In the genomic region with DNA sequence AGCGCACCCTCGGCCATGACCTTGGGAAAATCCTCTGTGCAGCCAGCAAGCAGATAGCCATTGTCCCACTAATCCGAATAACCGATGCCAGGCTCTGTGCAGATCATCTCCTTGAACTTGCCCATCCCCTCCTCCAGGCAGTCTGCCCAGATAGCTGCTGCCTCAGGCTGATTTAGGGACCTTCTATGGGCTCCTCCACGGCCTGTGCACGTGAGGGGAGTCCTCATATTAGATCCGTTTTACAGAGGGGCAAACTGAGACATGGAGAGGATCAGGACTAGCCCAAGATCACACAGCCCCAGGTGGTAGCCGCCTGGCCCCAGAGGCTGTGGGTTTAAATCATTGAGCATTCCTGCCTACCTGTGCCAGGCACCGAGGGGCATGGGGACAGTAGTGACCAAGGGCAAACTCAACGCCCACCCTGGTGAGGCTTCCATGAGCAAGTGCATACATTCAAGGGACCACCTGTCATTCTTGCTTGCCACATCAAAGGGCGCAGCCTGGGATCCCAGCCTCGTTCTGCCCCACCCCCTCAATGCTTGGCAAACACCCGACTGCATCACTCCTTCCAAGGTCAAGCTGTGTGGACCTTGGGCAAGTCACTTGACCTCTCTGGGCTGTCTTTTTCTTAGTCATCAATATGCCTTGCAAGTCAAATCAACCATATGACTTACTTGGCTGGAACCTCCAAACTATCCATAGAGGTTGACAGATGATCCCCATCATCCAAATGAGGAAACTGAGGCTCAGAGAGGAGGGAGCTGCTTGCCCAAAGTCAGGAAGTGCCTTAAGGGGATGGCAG, we compare ENCODE assay signal across 13 cellular contexts.
DNase-seq lines count a peak whose midpoint lies in the region; ATAC-seq and TF ChIP-seq lines count a peak whose summit lies in the region.
"Had no signal": no experiment of that assay in that cellular context is flagged by ENCODE, and none has a peak within 500 bp of the region (broad histone marks: within the 10 kb centered on the region; RNA-seq: fewer than 3 reads in every experiment).

No MANE protein-coding gene starts in this region.

- ATAC-seq in heart left ventricle (peak in 2 of 4 donors; percentile 1 to 7), Right ventricle myocardium superior (ENCODE audit: poor library complexity) (no peak), lower lobe of right lung (no peak), upper lobe of left lung (ENCODE audit: low FRiP score in 2 of 2) (no peak), HG03571 (IDR thresholded peaks at IDR 0.05; ENCODE audit: unreplicated experiment) (no peak), HG02588 (IDR thresholded peaks at IDR 0.05; ENCODE audit: unreplicated experiment) (no peak)

- peaks cover 12 to 52% (median 35%) of the 10 kb centered on the region in 12 donors for H3K4me1 ChIP-seq in heart left ventricle
- peaks cover 13% of the 10 kb centered on the region for H3K4me1 ChIP-seq in lower lobe of right lung
- H3K4me1 ChIP-seq in upper lobe of left lung: peaks cover 16 to 30% (median 24%) of the 10 kb centered on the region in 4 donors
- H3K4me1 ChIP-seq in tibial artery: peaks cover 0 to 60% (median 36%) of the 10 kb centered on the region in 4 donors

- TF ChIP-seq EP300 in upper lobe of left lung (IDR thresholded peaks at IDR 0.05): no peak

- intact Hi-C loops in heart left ventricle (cut with DNase I) (loop anchor here in 3 of 10 donors (2.0 to 10.0 kb wide), 5 partner anchors 43 to 131 kb away; a partner anchor contains a TSS), Right ventricle myocardium superior (cut with DNase I) (no loop called here), lower lobe of right lung (cut with DNase I) (no loop called here), tibial artery (cut with DNase I; ENCODE audit: low total_unique reads) (no loop called here)

- DNase-seq in heart left ventricle (no peak), Right ventricle myocardium superior (no peak), choroid plexus epithelial cell (ENCODE audit: low read depth) (peak; percentile 43), lower lobe of right lung (no peak), upper lobe of left lung (no peak), tibial artery (no peak)
- DNase-seq: ACHN; activated B cell treated with CpG ODN at 0.5 μM for 24 hours; activated T-cell treated with anti-CD3 and anti-CD28 coated beads, Interleukin-2, amount 50 U/mL, for 24 hours; NCI-H510A treated with DMSO at 0.1 percent for 48 hours; SHP77 treated with DMSO at 0.1 percent for 48 hours had no signal

- H3K27ac ChIP-seq in heart left ventricle: peak overlapping the region; percentile 64 to 93 (median 87)
- peak overlapping the region; percentile 46 for H3K27ac ChIP-seq in lower lobe of right lung
- H3K27ac ChIP-seq in upper lobe of left lung: peak overlapping the region; percentile 32 to 78 (median 66)
- H3K27ac ChIP-seq in tibial artery: peak overlapping the region in 1 of 2 donors; percentile 17

- no peak for TF ChIP-seq POLR2A in heart left ventricle (IDR thresholded peaks at IDR 0.05)
- TF ChIP-seq POLR2A in upper lobe of left lung (IDR thresholded peaks at IDR 0.05): no peak

- TF ChIP-seq CTCF in heart left ventricle (IDR thresholded peaks at IDR 0.05) (no peak), choroid plexus epithelial cell (conservative IDR thresholded peaks at IDR 0.05; ENCODE audit: low read depth, low read length) (no peak), lower lobe of right lung (IDR thresholded peaks at IDR 0.05) (no peak), upper lobe of left lung (IDR thresholded peaks at IDR 0.05) (no peak), tibial artery (IDR thresholded peaks at IDR 0.05) (no peak)

- no peak overlapping the region for H3K4me3 ChIP-seq in heart left ventricle
- H3K4me3 ChIP-seq in choroid plexus epithelial cell (ENCODE audit: low read depth, low read length): no peak overlapping the region
- H3K4me3 ChIP-seq in lower lobe of right lung: no peak overlapping the region
- no peak overlapping the region for H3K4me3 ChIP-seq in upper lobe of left lung
- H3K4me3 ChIP-seq in tibial artery: no peak overlapping the region

- 29 to 38% (median 36%) methylated on average over 10 to 13 of the region's 13 CpGs for WGBS in heart left ventricle, 4 donors
- 47 to 55% methylated on average over 8 to 12 of the region's 13 CpGs for WGBS in upper lobe of left lung, 2 donors

- H3K27me3 ChIP-seq in heart left ventricle: no peaks in the 10 kb centered on the region
- peaks cover 5% of the 10 kb centered on the region for H3K27me3 ChIP-seq in lower lobe of right lung (ENCODE audit: low read depth)
- peaks cover 0 to 4% (median 0%) of the 10 kb centered on the region in 4 donors for H3K27me3 ChIP-seq in upper lobe of left lung
- no peaks in the 10 kb centered on the region for H3K27me3 ChIP-seq in tibial artery

- H3K36me3 ChIP-seq in heart left ventricle: no peaks in the 10 kb centered on the region
- no peaks in the 10 kb centered on the region for H3K36me3 ChIP-seq in lower lobe of right lung
- no peaks in the 10 kb centered on the region for H3K36me3 ChIP-seq in upper lobe of left lung
- no peaks in the 10 kb centered on the region for H3K36me3 ChIP-seq in tibial artery

- H3K9me3 ChIP-seq in heart left ventricle: peaks cover 0 to 7% (median 2%) of the 10 kb centered on the region in 12 donors
- H3K9me3 ChIP-seq in lower lobe of right lung: peaks cover 3% of the 10 kb centered on the region
- peaks cover 0 to 5% (median 4%) of the 10 kb centered on the region in 4 donors for H3K9me3 ChIP-seq in upper lobe of left lung
- H3K9me3 ChIP-seq in tibial artery: no peaks in the 10 kb centered on the region
